2 cellular contexts compared by ENCODE assay signal in the genomic region with DNA sequence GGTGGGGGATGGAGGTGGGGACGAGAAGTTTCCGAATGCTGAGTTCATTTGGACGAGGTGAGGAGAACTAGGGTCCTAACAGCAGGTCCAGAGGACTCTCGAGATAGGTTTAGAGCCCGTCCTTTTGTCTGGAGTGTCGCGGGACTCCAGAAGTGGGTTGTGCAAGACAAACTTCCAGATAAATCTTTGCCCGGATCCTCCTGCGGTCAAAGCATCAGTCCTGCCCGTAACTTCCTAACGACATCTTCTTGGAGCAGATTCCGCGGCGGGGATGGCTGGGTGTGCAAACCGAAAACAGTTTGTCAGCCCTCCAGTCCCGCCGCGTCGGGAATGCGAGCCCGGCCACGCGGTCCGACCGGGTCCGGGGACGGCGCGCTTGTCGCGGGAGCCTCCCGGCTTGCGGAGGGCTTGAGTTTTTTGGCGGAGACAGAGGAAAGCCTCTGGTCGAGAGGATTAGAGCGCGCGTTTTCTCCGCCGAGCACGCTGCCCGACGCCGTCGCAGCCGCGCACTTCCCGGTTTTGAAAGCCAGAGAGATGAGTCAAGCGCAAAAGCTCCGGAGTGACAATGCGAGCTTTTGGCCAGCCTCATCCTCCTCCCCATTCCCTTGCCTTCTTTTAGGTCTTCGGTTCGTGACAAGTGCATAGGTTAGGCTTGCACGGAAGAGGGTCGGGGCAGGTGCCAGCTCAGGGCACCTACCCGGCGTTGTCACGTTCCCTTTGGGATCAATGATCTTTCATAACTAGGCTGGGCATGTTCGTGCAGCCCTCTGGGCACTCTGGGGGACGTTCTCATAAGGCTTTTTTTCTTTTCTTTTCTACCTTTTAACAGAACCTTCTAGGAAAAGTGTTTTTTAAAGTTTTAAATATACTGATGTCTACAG.
TF ChIP-seq lines count a peak whose summit lies in the region.

No MANE protein-coding gene starts in this region.

TF ChIP-seq in HEK293, 187 proteins besides CTCF, POLR2A, EP300 and RAD21 (continued from another document and continues in another):
- TF ChIP-seq PRDM2 (tag by site-specific recombination; IDR thresholded peaks at IDR 0.05; ENCODE audit: borderline replicate concordance) (no peak), TRIM28 (IDR thresholded peaks at IDR 0.05; ENCODE audit: borderline replicate concordance, low read length) (peak; percentile 70; the same call in 1 of the 2 replicates), ZNF777 (tag by site-specific recombination; IDR thresholded peaks at IDR 0.05; ENCODE audit: borderline replicate concordance) (peak; percentile 84; the same call in 1 of the 2 replicates), GFI1B (tag by site-specific recombination; IDR thresholded peaks at IDR 0.05) (no peak), ZNF24 (tag by site-specific recombination; IDR thresholded peaks at IDR 0.05) (no peak), ZIC2 (tag by site-specific recombination; IDR thresholded peaks at IDR 0.05) (no peak), ZNF114 (tag by site-specific recombination; IDR thresholded peaks at IDR 0.05) (no peak), ZNF2 (tag by site-specific recombination; IDR thresholded peaks at IDR 0.05) (0 out of 2 replicates have a peak, but pooled peaks have one; percentile 51), MZF1 (tag by site-specific recombination; IDR thresholded peaks at IDR 0.05; ENCODE audit: borderline replicate concordance) (no peak), EGR2 (tag by site-specific recombination; IDR thresholded peaks at IDR 0.05; ENCODE audit: low read depth) (no peak), SP7 (tag by site-specific recombination; IDR thresholded peaks at IDR 0.05) (0 out of 2 replicates have a peak, but pooled peaks have one; percentile 34), ZNF37A (tag by site-specific recombination; IDR thresholded peaks at IDR 0.05) (no peak), ZFP69B (tag by site-specific recombination; IDR thresholded peaks at IDR 0.05) (no peak), ZNF621 (tag by site-specific recombination; IDR thresholded peaks at IDR 0.05) (no peak), ZNF501 (tag by site-specific recombination; IDR thresholded peaks at IDR 0.05) (peak; percentile 52; the same call in 1 of the 2 replicates), ZNF341 (tag by site-specific recombination; IDR thresholded peaks at IDR 0.05; ENCODE audit: low read depth) (peak; percentile 16; the same call in 1 of the 2 replicates), ZNF140 (tag by site-specific recombination; IDR thresholded peaks at IDR 0.05) (no peak), ZNF704 (tag by site-specific recombination; IDR thresholded peaks at IDR 0.05) (no peak), ZFP3 (tag by site-specific recombination; IDR thresholded peaks at IDR 0.05; ENCODE audit: low read depth) (no peak)
- TF ChIP-seq, protein P1, sequence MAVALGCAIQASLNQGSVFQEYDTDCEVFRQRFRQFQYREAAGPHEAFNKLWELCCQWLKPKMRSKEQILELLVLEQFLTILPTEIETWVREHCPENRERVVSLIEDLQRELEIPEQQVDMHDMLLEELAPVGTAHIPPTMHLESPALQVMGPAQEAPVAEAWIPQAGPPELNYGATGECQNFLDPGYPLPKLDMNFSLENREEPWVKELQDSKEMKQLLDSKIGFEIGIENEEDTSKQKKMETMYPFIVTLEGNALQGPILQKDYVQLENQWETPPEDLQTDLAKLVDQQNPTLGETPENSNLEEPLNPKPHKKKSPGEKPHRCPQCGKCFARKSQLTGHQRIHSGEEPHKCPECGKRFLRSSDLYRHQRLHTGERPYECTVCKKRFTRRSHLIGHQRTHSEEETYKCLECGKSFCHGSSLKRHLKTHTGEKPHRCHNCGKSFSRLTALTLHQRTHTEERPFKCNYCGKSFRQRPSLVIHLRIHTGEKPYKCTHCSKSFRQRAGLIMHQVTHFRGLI (tag by site-specific recombination; IDR thresholded peaks at IDR 0.05) = 0 out of 2 replicates have a peak, but pooled peaks have one; percentile 22

TF ChIP-seq in SK-N-SH treated with all-trans-retinoic acid at 6 μM for 48 hours, 23 proteins besides CTCF, POLR2A, EP300 and RAD21 (continued from another document):
- TF ChIP-seq, protein P2, sequence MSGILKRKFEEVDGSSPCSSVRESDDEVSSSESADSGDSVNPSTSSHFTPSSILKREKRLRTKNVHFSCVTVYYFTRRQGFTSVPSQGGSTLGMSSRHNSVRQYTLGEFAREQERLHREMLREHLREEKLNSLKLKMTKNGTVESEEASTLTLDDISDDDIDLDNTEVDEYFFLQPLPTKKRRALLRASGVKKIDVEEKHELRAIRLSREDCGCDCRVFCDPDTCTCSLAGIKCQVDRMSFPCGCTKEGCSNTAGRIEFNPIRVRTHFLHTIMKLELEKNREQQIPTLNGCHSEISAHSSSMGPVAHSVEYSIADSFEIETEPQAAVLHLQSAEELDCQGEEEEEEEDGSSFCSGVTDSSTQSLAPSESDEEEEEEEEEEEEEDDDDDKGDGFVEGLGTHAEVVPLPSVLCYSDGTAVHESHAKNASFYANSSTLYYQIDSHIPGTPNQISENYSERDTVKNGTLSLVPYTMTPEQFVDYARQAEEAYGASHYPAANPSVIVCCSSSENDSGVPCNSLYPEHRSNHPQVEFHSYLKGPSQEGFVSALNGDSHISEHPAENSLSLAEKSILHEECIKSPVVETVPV (CRISPR knock-in tag; IDR thresholded peaks at IDR 0.05) = no peak
- no peak for TF ChIP-seq ZNF8 (CRISPR knock-in tag; IDR thresholded peaks at IDR 0.05)
